22 cellular contexts compared by ENCODE assay signal in genomic region chr1:183918589-183918988, GRCh38.
DNase-seq lines count a peak whose midpoint lies in the region; ATAC-seq and TF ChIP-seq lines count a peak whose summit lies in the region.
"Had no signal": no experiment of that assay in that cellular context is flagged by ENCODE, and none has a peak within 500 bp of the region (broad histone marks: within the 10 kb centered on the region; RNA-seq: fewer than 3 reads in every experiment).

No MANE protein-coding gene starts in this region.

- no peak overlapping the region for H4K5ac ChIP-seq in mesendoderm (ENCODE audit: low read length)

- H3K79me2 ChIP-seq in mesendoderm (ENCODE audit: control insufficient read depth, insufficient read depth, low read length) = no peaks in the 10 kb centered on the region
- H3K79me2 ChIP-seq: parathyroid adenoma had no signal

- H2BK120ac ChIP-seq in mesendoderm (ENCODE audit: low read depth, low read length) = no peak overlapping the region

- no peak overlapping the region for H2BK15ac ChIP-seq in mesendoderm (replicated peaks; ENCODE audit: low read depth)

- no peaks in the 10 kb centered on the region for H3K27me3 ChIP-seq in mesendoderm (ENCODE audit: insufficient read depth, low read length, poor library complexity)
- H3K27me3 ChIP-seq in colonic mucosa = no peaks in the 10 kb centered on the region
- H3K27me3 ChIP-seq: BE2C, heart right ventricle, stomach, upper lobe of right lung had no signal

- no peak overlapping the region for H3K4ac ChIP-seq in mesendoderm (ENCODE audit: low read depth, low read length)

- TF ChIP-seq CTCF in colonic mucosa (IDR thresholded peaks at IDR 0.05) = no peak

- H3K9ac ChIP-seq in mesendoderm (ENCODE audit: low read length) (no peak overlapping the region), colonic mucosa (ENCODE audit: low read depth in 2 of 2, low read length in 2 of 2) (no peak overlapping the region)
- H3K9ac ChIP-seq: parathyroid adenoma had no signal

- intact Hi-C loops in colonic mucosa (cut with DNase I) = loop anchor here (10.0 kb wide), 1 partner anchor 234 kb away; no protein-coding TSS in a partner anchor

- H3K4me3 ChIP-seq in mesendoderm (ENCODE audit: low read length) = no peak overlapping the region
- H3K4me3 ChIP-seq in colonic mucosa = no peak overlapping the region
- H3K4me3 ChIP-seq: heart right ventricle, left ventricle myocardium inferior, stomach, upper lobe of right lung had no signal

- no CpG with 5 or more reads among the region's 6 CpGs for whole genome bisulfite sequencing in mesendoderm (ENCODE audit: extremely low coverage, insufficient coverage, low lambda C conversion rate)

- H2BK5ac ChIP-seq in mesendoderm (ENCODE audit: low read length) = no peak overlapping the region

- DNase-seq in DMS53 (lab: John Stamatoyannopoulos, UW) (peak; percentile 34), DMS53 treated with DMSO at 0.1 percent for 48 hours (lab: John Stamatoyannopoulos, UW; ENCODE audit: unreplicated experiment) (no peak), NCI-H2171 (lab: John Stamatoyannopoulos, UW) (peak; percentile 16), mesendoderm (peak; percentile 32), AG08396 (ENCODE audit: low spot score) (no peak), colonic mucosa (no peak)
- DNase-seq: activated T-cell treated with anti-CD3 and anti-CD28 coated beads, Interleukin-2, amount 50 U/mL, for 1 hour; amniotic stem cell; BE2C; EL; heart right ventricle; left ventricle myocardium inferior; NCI-H146; NCI-H510A treated with DMSO at 0.1 percent for 48 hours; stimulated activated CD4-positive, alpha-beta T cell treated with anti-CD3 and anti-CD28 coated beads, Interleukin-15, amount 100 ng/mL, for 24 hours; stomach; upper lobe of right lung had no signal

- no peak for ATAC-seq in GM19397 (IDR thresholded peaks at IDR 0.05; ENCODE audit: unreplicated experiment)
- ATAC-seq: heart right ventricle; natural killer cell treated with Interleukin-12 subunit alpha and Interleukin-12 subunit beta and Interleukin-15 and Interleukin-18, amount 100 ng/mL, for 72 hours; sciatic nerve; upper lobe of right lung had no signal

- H2AK5ac ChIP-seq in mesendoderm (ENCODE audit: low read length) = no peak overlapping the region

- no peaks in the 10 kb centered on the region for H3K79me1 ChIP-seq in mesendoderm (ENCODE audit: low read length)

- H3K36me3 ChIP-seq in mesendoderm (ENCODE audit: control insufficient read depth, insufficient read depth, low read length) (no peaks in the 10 kb centered on the region), colonic mucosa (no peaks in the 10 kb centered on the region)
- H3K36me3 ChIP-seq: BE2C had no signal

- H3K9me3 ChIP-seq in colonic mucosa = no peaks in the 10 kb centered on the region
- H3K9me3 ChIP-seq: BE2C, heart right ventricle, left ventricle myocardium inferior, stomach, upper lobe of right lung had no signal

- H3K4me1 ChIP-seq in mesendoderm (ENCODE audit: control insufficient read depth, low read depth, low read length) (no peaks in the 10 kb centered on the region), colonic mucosa (no peaks in the 10 kb centered on the region)

- no peak overlapping the region for H3K4me2 ChIP-seq in mesendoderm (ENCODE audit: low read length)

- H3K23ac ChIP-seq in mesendoderm (ENCODE audit: low read length) = no peak overlapping the region

- peak overlapping the region; percentile 84 for H3K27ac ChIP-seq in angular gyrus (ENCODE audit: low read depth, low read length)
- H3K27ac ChIP-seq in mesendoderm (ENCODE audit: low read depth, low read length) = no peak overlapping the region
- no peak overlapping the region for H3K27ac ChIP-seq in colonic mucosa
- H3K27ac ChIP-seq: heart right ventricle, left ventricle myocardium inferior, parathyroid adenoma, stomach, upper lobe of right lung had no signal

- no peak overlapping the region for H3K18ac ChIP-seq in mesendoderm (ENCODE audit: low read length)

- H3K56ac ChIP-seq in mesendoderm (ENCODE audit: low read length) = no peak overlapping the region

- H4K8ac ChIP-seq in mesendoderm (ENCODE audit: low read depth, low read length) = no peak overlapping the region

Comparison
In these comparisons a context has a peak if more than half of its experiments do, and no peak if none do; other contexts are left out.
1. DNase-seq: peak in DMS53 (single experiment), NCI-H2171 (single experiment) and mesendoderm (single experiment); none in DMS53 treated with DMSO at 0.1 percent for 48 hours (single experiment), AG08396 (single experiment) and colonic mucosa (single experiment).